9 cellular contexts compared by ENCODE assay signal in the genomic region with DNA sequence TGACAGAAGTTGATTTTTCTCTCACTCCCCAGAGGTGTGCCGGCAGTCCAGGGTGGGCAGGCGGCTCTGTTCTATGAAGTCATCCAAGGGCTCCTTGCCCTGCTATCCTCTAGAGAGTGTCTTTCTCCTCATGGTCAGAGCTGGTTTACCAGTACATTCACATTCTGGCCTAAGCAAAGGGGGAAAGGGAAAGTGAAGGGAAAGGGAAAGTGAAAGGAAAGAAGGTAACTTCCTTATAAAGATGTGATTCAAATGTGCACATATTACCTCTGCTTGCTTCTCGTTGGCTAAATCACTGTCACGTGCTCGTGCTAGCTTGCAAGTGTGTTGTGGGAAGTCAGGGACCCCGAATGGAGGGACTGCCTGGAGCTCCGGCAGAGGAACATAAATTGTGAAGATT. TPM values are rescaled to one million over a fixed set of nuclear protein-coding genes. Genes with fewer than 3 reads are reported as not detected.
DNase-seq lines count a peak whose midpoint lies in the region; ATAC-seq and TF ChIP-seq lines count a peak whose summit lies in the region.
"Had no signal": no experiment of that assay in that cellular context is flagged by ENCODE, and none has a peak within 500 bp of the region (broad histone marks: within the 10 kb centered on the region; RNA-seq: fewer than 3 reads in every experiment).

No MANE protein-coding gene starts in this region.

- CTCF ChIA-PET in activated CD4-positive, alpha-beta memory T cell treated with anti-CD3 and anti-CD28 coated beads, Interleukin-2, amount 10 ng/mL, durations not matched to agents 7 days and 5 days (lab: Charles Lee): interaction anchor here (0.6 to 13.9 kb wide), 3 partner anchors 44 to 233 kb away, joined by 4 to 114 read pairs (median 4); no protein-coding TSS in a partner anchor

- POLR2A ChIA-PET in activated CD4-positive, alpha-beta memory T cell treated with anti-CD3 and anti-CD28 coated beads, Interleukin-2, amount 10 ng/mL, durations not matched to agents 7 days and 5 days (lab: Charles Lee): no interaction called here

- H3K36me3 Mint-ChIP-seq in activated CD4-positive, alpha-beta memory T cell treated with anti-CD3 and anti-CD28 coated beads, Interleukin-2, amount 10 ng/mL, durations not matched to agents 7 days and 5 days (ENCODE audit: low read depth): peaks cover 10% of the 10 kb centered on the region

- intact Hi-C loops in thyroid gland (cut with DNase I): no loop called here

- H4K20me1 ChIP-seq in DND-41 (ENCODE audit: insufficient read depth, low read length): no peaks in the 10 kb centered on the region

- 53% methylated on average over 7 of the region's 7 CpGs for WGBS in liver
- WGBS in thyroid gland, 2 donors: 62 to 68% methylated on average over 7 of the region's 7 CpGs

- peak overlapping the region; percentile 74 for H2AFZ ChIP-seq in DND-41 (ENCODE audit: low read depth, low read length)

- H3K4me3 Mint-ChIP-seq in activated CD4-positive, alpha-beta memory T cell treated with anti-CD3 and anti-CD28 coated beads, Interleukin-2, amount 10 ng/mL, durations not matched to agents 7 days and 5 days: no peak overlapping the region

- peak overlapping the region; percentile 55; the same call in 1 of the 2 replicates for H3K27ac ChIP-seq in DND-41 (ENCODE audit: low read length)
- H3K27ac ChIP-seq in liver (ENCODE audit: low read depth in 1 of 2, low read length in 2 of 2): peak overlapping the region; percentile 78 to 84
- H3K27ac ChIP-seq in thyroid gland: no peak overlapping the region
- H3K27ac ChIP-seq in right atrium auricular region: no peak overlapping the region
- H3K27ac ChIP-seq: pancreas had no signal

- H3K9ac ChIP-seq in DND-41 (ENCODE audit: low read depth, low read length) (0 out of 2 replicates have a peak overlapping the region, but pooled peaks have one; percentile 13), liver (ENCODE audit: low read depth in 1 of 2, low read length in 2 of 2) (peak overlapping the region in 1 of 2 donors; percentile 32)

- no peaks in the 10 kb centered on the region for H3K36me3 ChIP-seq in DND-41 (ENCODE audit: insufficient read depth, low read length)
- H3K36me3 ChIP-seq in liver (ENCODE audit: control insufficient read depth in 4 of 4, insufficient read depth in 3 of 4, low read depth in 1 of 4, low read length in 3 of 4): no peaks in the 10 kb centered on the region
- H3K36me3 ChIP-seq in thyroid gland: no peaks in the 10 kb centered on the region
- H3K36me3 ChIP-seq in right atrium auricular region: no peaks in the 10 kb centered on the region
- H3K36me3 ChIP-seq: pancreas had no signal

- H3K27me3 Mint-ChIP-seq in activated CD4-positive, alpha-beta memory T cell treated with anti-CD3 and anti-CD28 coated beads, Interleukin-2, amount 10 ng/mL, durations not matched to agents 7 days and 5 days: peaks cover 2% of the 10 kb centered on the region

- H3K27ac Mint-ChIP-seq in activated CD4-positive, alpha-beta memory T cell treated with anti-CD3 and anti-CD28 coated beads, Interleukin-2, amount 10 ng/mL, durations not matched to agents 7 days and 5 days: no peak overlapping the region

- peak; percentile 52 for DNase-seq in DND-41
- DNase-seq in HT-29 (ENCODE audit: low spot score): peak; percentile 60
- peak; percentile 25 for DNase-seq in activated CD4-positive, alpha-beta memory T cell treated with anti-CD3 and anti-CD28 coated beads, Interleukin-2, amount 10 ng/mL, durations not matched to agents 7 days and 5 days
- DNase-seq in dedifferentiated amniotic fluid mesenchymal stem cell (ENCODE audit: extremely low spot score): no peak
- no peak for DNase-seq in thyroid gland
- no peak for DNase-seq in right atrium auricular region (ENCODE audit: low spot score)
- DNase-seq: pancreas had no signal

- H3K4me3 ChIP-seq in DND-41 (ENCODE audit: low read depth in 1 of 2, low read length in 2 of 2) (peak overlapping the region in 1 of 2 experiments; percentile 26; a peak in 2 of 4 replicates), liver (ENCODE audit: low read depth in 1 of 3, low read length in 3 of 3) (peak overlapping the region in 2 of 3 donors; percentile 1 to 5), thyroid gland (replicated peaks in 1 of 3) (no peak overlapping the region), right atrium auricular region (no peak overlapping the region)
- H3K4me3 ChIP-seq: pancreas had no signal

- TF ChIP-seq RAD21 in liver (IDR thresholded peaks at IDR 0.05): no peak

- TF ChIP-seq CTCF in DND-41 (IDR thresholded peaks at IDR 0.05; ENCODE audit: borderline replicate concordance, extremely low read depth, low read length, poor library complexity, severe bottlenecking) (no peak), liver (IDR thresholded peaks at IDR 0.05; ENCODE audit: low read depth, low read length, missing input control) (no peak), thyroid gland (IDR thresholded peaks at IDR 0.05) (no peak), right atrium auricular region (IDR thresholded peaks at IDR 0.05) (no peak)

- no peak for TF ChIP-seq POLR2A in thyroid gland (IDR thresholded peaks at IDR 0.05)

- peak; percentile 95 for ATAC-seq in DND-41 (ENCODE audit: insufficient read depth, low read depth)
- ATAC-seq in GM21390 (IDR thresholded peaks at IDR 0.05; ENCODE audit: unreplicated experiment): no peak

- no peaks in the 10 kb centered on the region for H3K9me3 ChIP-seq in DND-41 (ENCODE audit: insufficient read depth, low read length, severe bottlenecking)
- no peaks in the 10 kb centered on the region for H3K9me3 ChIP-seq in liver (ENCODE audit: control insufficient read depth in 4 of 4, low read length in 3 of 4)
- H3K9me3 ChIP-seq in thyroid gland: no peaks in the 10 kb centered on the region
- H3K9me3 ChIP-seq in right atrium auricular region: no peaks in the 10 kb centered on the region
- H3K9me3 ChIP-seq: pancreas had no signal

- H3K9me3 Mint-ChIP-seq in activated CD4-positive, alpha-beta memory T cell treated with anti-CD3 and anti-CD28 coated beads, Interleukin-2, amount 10 ng/mL, durations not matched to agents 7 days and 5 days: no peaks in the 10 kb centered on the region

- no peaks in the 10 kb centered on the region for H3K79me2 ChIP-seq in DND-41 (ENCODE audit: insufficient read depth, low read length)

- peaks cover 12% of the 10 kb centered on the region for H3K4me1 ChIP-seq in DND-41 (ENCODE audit: insufficient read depth, low read length)
- peaks cover 3 to 31% (median 17%) of the 10 kb centered on the region in 4 donors for H3K4me1 ChIP-seq in liver (ENCODE audit: control insufficient read depth in 4 of 4, insufficient read depth in 4 of 4, low read length in 3 of 4)
- H3K4me1 ChIP-seq in thyroid gland: peaks cover 11 to 15% of the 10 kb centered on the region in 2 donors
- H3K4me1 ChIP-seq in right atrium auricular region: peaks cover 0 to 34% of the 10 kb centered on the region in 2 donors
- H3K4me1 ChIP-seq: pancreas had no signal

- H3K4me2 ChIP-seq in DND-41 (ENCODE audit: insufficient read depth, low read length): peak overlapping the region; percentile 41; the same call in 1 of the 2 replicates

- peaks cover 36% of the 10 kb centered on the region for H3K4me1 Mint-ChIP-seq in activated CD4-positive, alpha-beta memory T cell treated with anti-CD3 and anti-CD28 coated beads, Interleukin-2, amount 10 ng/mL, durations not matched to agents 7 days and 5 days

- H3K27me3 ChIP-seq in DND-41 (ENCODE audit: insufficient read depth, low read length, poor library complexity): no peaks in the 10 kb centered on the region
- no peaks in the 10 kb centered on the region for H3K27me3 ChIP-seq in liver (ENCODE audit: control insufficient read depth in 4 of 4, insufficient read depth in 4 of 4, low read length in 3 of 4)
- H3K27me3 ChIP-seq in thyroid gland: no peaks in the 10 kb centered on the region
- no peaks in the 10 kb centered on the region for H3K27me3 ChIP-seq in right atrium auricular region
- H3K27me3 ChIP-seq: pancreas had no signal

TF ChIP-seq in liver, 16 proteins besides CTCF, POLR2A, EP300 and RAD21 (continues in another document):
- no peak for TF ChIP-seq EGR1 (IDR thresholded peaks at IDR 0.05; ENCODE audit: low read depth in 2 of 2)
- no peak for TF ChIP-seq YY1 (IDR thresholded peaks at IDR 0.05)
- TF ChIP-seq GABPA (IDR thresholded peaks at IDR 0.05 in 1 of 2, conservative IDR thresholded peaks at IDR 0.05 in 1 of 2): no peak

RNA-seq across cellular contexts. Expression of a gene that starts 2.9 kb away (rescaled TPM):
- 75.6 and 84.8 TPM in 2 replicates for total RNA-seq in HT-29 (2014; rRNA removed; shearing (Covaris generic))
- 10 to 100 TPM; 48.6 to 50.0 TPM for total RNA-seq in activated CD4-positive, alpha-beta memory T cell treated with anti-CD3 and anti-CD28 coated beads, Interleukin-2, amount 10 ng/mL, durations not matched to agents 7 days and 5 days
- total RNA-seq in liver (10 to 100 TPM; 16.5 to 43.2 TPM), thyroid gland (100 to 1,000 TPM in 3 of 4 donors, 10 to 100 TPM in 1; 70.8 to 151 (median 134) TPM), right atrium auricular region (10 to 100 TPM; 19.5 to 20.8 TPM)
- polyA plus RNA-seq in liver: 10 to 100 TPM; 84.9 to 93.6 TPM

RNA-seq across cellular contexts. Expression of a gene that starts 26.9 kb away (rescaled TPM):
- 28.3 and 33.1 TPM in 2 replicates for total RNA-seq in HT-29 (2014; rRNA removed; shearing (Covaris generic))
- total RNA-seq in activated CD4-positive, alpha-beta memory T cell treated with anti-CD3 and anti-CD28 coated beads, Interleukin-2, amount 10 ng/mL, durations not matched to agents 7 days and 5 days: 10 to 100 TPM; 14.9 to 15.6 TPM
- total RNA-seq in liver: 10 to 100 TPM in 1 of 2 donors, 1 to 10 TPM in 1; 9.7 to 15.8 TPM
- 1 to 10 TPM; 3.5 to 5.8 TPM for polyA plus RNA-seq in liver
- total RNA-seq in thyroid gland: 10 to 100 TPM; 40.3 to 81.1 (median 75.3) TPM
- total RNA-seq in right atrium auricular region: 10 to 100 TPM in 1 of 2 donors, 1 to 10 TPM in 1; 7.9 to 11.9 TPM

Comparison
In these comparisons a context has a peak if more than half of its experiments do, and no peak if none do; other contexts are left out.
1. DNase-seq: peak in DND-41 (single experiment), HT-29 (single experiment) and activated CD4-positive, alpha-beta memory T cell treated with anti-CD3 and anti-CD28 coated beads, Interleukin-2, amount 10 ng/mL, durations not matched to agents 7 days and 5 days (single experiment); none in dedifferentiated amniotic fluid mesenchymal stem cell (single experiment), thyroid gland (0 of 2) and right atrium auricular region (single experiment).
2. H3K27ac ChIP-seq: peak in DND-41 (single experiment) and liver (2 of 2); none in thyroid gland (0 of 3) and right atrium auricular region (0 of 2).
3. H3K4me3 ChIP-seq: peak in liver (2 of 3); none in thyroid gland (0 of 3) and right atrium auricular region (0 of 2).